8 cellular contexts compared by ENCODE assay signal in the genomic region with DNA sequence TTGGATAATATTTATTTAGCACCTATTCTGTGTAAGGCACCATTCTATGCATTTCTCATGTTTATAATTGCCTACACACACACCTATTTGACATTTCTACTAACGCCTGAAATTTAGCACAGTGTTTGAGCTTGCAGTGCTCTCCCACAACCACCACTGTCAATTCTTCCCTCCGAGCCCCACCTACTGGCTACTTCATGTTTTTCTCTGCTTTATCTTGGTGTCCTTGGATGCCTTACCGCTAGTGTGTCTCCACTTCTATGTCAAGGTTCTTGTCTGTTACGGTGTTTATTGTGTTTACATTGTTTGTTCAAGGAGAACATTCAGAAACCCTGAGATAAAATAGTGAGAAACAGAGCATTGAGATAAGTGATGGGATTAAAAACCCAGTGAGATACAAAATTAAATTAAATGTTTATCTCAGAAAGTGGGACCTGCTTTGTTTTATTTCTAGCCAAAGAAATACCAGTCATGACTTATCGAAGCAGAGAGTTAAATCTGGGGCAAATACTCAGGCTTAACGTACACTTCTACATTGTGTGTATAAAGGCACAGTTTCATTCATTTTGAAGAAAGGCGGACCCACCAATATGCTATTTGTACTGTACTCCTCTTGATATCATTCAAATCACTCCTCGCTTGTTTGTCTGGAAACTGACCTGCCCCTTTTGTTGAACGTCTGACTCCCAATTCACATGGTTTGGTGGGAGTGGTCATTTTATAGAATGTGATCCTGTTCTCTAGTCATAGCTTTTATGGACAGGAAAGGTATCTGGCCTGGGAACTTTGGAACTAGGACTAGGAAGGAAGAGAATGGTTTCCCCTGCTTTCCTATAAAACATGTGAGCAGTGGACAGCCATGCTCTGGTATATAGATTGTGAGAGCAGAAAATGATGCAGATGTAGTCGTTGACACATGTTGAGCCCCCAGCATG. TPM values are rescaled to one million over a fixed set of nuclear protein-coding genes. Genes with fewer than 3 reads are reported as not detected.
DNase-seq lines count a peak whose midpoint lies in the region; ATAC-seq, FAIRE-seq and TF ChIP-seq lines count a peak whose summit lies in the region.

No MANE protein-coding gene starts in this region.

- H3K4me1 Mint-ChIP-seq in mesothelial cell of epicardium = peaks cover 2% of the 10 kb centered on the region
- H3K4me1 Mint-ChIP-seq in activated T-cell treated with anti-CD3 and anti-CD28 coated beads, Interleukin-2, amount 50 U/mL, for 4 hours (ENCODE audit: low read depth) = no peaks in the 10 kb centered on the region
- H3K4me1 Mint-ChIP-seq in stimulated activated naive CD8-positive, alpha-beta T cell treated with anti-CD3 and anti-CD28 coated beads, Interleukin-15, amount 100 ng/mL, for 72 hours = no peaks in the 10 kb centered on the region

- no peak for TF ChIP-seq POLR2A in GM12892 (IDR thresholded peaks at IDR 0.05; ENCODE audit: low read depth, low read length)

- H3K36me3 Mint-ChIP-seq in mesothelial cell of epicardium = no peaks in the 10 kb centered on the region
- no peaks in the 10 kb centered on the region for H3K36me3 Mint-ChIP-seq in activated T-cell treated with anti-CD3 and anti-CD28 coated beads, Interleukin-2, amount 50 U/mL, for 4 hours (ENCODE audit: insufficient read depth)

- peak; percentile 76 for ATAC-seq in HG03060 (IDR thresholded peaks at IDR 0.05; ENCODE audit: low read depth, unreplicated experiment)
- no peak for ATAC-seq in activated T-cell treated with anti-CD3 and anti-CD28 coated beads, Interleukin-2, amount 50 U/mL, for 4 hours
- no peak for ATAC-seq in stimulated activated naive CD8-positive, alpha-beta T cell treated with anti-CD3 and anti-CD28 coated beads, Interleukin-15, amount 100 ng/mL, for 72 hours

- no peak overlapping the region for H3K4me3 Mint-ChIP-seq in mesothelial cell of epicardium
- H3K4me3 Mint-ChIP-seq in activated T-cell treated with anti-CD3 and anti-CD28 coated beads, Interleukin-2, amount 50 U/mL, for 4 hours = no peak overlapping the region
- H3K4me3 Mint-ChIP-seq in stimulated activated naive CD8-positive, alpha-beta T cell treated with anti-CD3 and anti-CD28 coated beads, Interleukin-15, amount 100 ng/mL, for 72 hours = no peak overlapping the region

- peaks cover 22% of the 10 kb centered on the region for H3K27me3 Mint-ChIP-seq in mesothelial cell of epicardium (ENCODE audit: low read depth)
- peaks cover 32% of the 10 kb centered on the region for H3K27me3 Mint-ChIP-seq in activated T-cell treated with anti-CD3 and anti-CD28 coated beads, Interleukin-2, amount 50 U/mL, for 4 hours (ENCODE audit: low read depth)
- peaks cover 71% of the 10 kb centered on the region for H3K27me3 Mint-ChIP-seq in stimulated activated naive CD8-positive, alpha-beta T cell treated with anti-CD3 and anti-CD28 coated beads, Interleukin-15, amount 100 ng/mL, for 72 hours

- TF ChIP-seq CTCF in AG10803 (conservative IDR thresholded peaks at IDR 0.05; ENCODE audit: low read length) = peak; percentile 71
- TF ChIP-seq CTCF in mesothelial cell of epicardium (IDR thresholded peaks at IDR 0.05; ENCODE audit: unreplicated experiment) = peak; percentile 19

- DNase-seq in AG10803 (ENCODE audit: low read depth) (peak; percentile 36), GM12892 (ENCODE audit: insufficient read length) (no peak), NCI-H82 (lab: John Stamatoyannopoulos, UW) (peak; percentile 59), dedifferentiated amniotic fluid mesenchymal stem cell (ENCODE audit: extremely low spot score) (peak; percentile 36), mesothelial cell of epicardium (ENCODE audit: low spot score in 2 of 2, unreplicated experiment in 2 of 2) (no peak)
- DNase-seq in activated T-cell treated with anti-CD3 and anti-CD28 coated beads, Interleukin-2, amount 50 U/mL, for 4 hours = no peak
- no peak for DNase-seq in stimulated activated naive CD8-positive, alpha-beta T cell treated with anti-CD3 and anti-CD28 coated beads, Interleukin-15, amount 100 ng/mL, for 72 hours

- H3K27ac Mint-ChIP-seq in mesothelial cell of epicardium = no peak overlapping the region
- no peak overlapping the region for H3K27ac Mint-ChIP-seq in stimulated activated naive CD8-positive, alpha-beta T cell treated with anti-CD3 and anti-CD28 coated beads, Interleukin-15, amount 100 ng/mL, for 72 hours

- H3K9me3 Mint-ChIP-seq in mesothelial cell of epicardium = no peaks in the 10 kb centered on the region
- no peaks in the 10 kb centered on the region for H3K9me3 Mint-ChIP-seq in activated T-cell treated with anti-CD3 and anti-CD28 coated beads, Interleukin-2, amount 50 U/mL, for 4 hours
- no peaks in the 10 kb centered on the region for H3K9me3 Mint-ChIP-seq in stimulated activated naive CD8-positive, alpha-beta T cell treated with anti-CD3 and anti-CD28 coated beads, Interleukin-15, amount 100 ng/mL, for 72 hours

- no peak overlapping the region for H3K4me3 ChIP-seq in AG10803 (ENCODE audit: low read length)

- peak; percentile 88 for FAIRE-seq in GM12892 (lab: Jason Lieb, UNC)

RNA-seq across cellular contexts. Expression of a gene that starts 39.2 kb away (rescaled TPM):
- polyA plus RNA-seq in GM12892 (2012; ENCODE audit: missing spikeins) = 7.9 TPM
- 23.6 to 25.3 TPM (median 24.7 TPM) in 3 replicates for total RNA-seq in mesothelial cell of epicardium
- total RNA-seq in activated T-cell treated with anti-CD3 and anti-CD28 coated beads, Interleukin-2, amount 50 U/mL, for 4 hours = 10 to 100 TPM; 10.9 to 13.4 (median 11.2) TPM

Comparison
In these comparisons a context has a peak if more than half of its experiments do, and no peak if none do; other contexts are left out.
1. DNase-seq: peak in AG10803 (single experiment), NCI-H82 (single experiment) and dedifferentiated amniotic fluid mesenchymal stem cell (single experiment); none in GM12892 (single experiment), mesothelial cell of epicardium (0 of 2), activated T-cell treated with anti-CD3 and anti-CD28 coated beads, Interleukin-2, amount 50 U/mL, for 4 hours (single experiment) and stimulated activated naive CD8-positive, alpha-beta T cell treated with anti-CD3 and anti-CD28 coated beads, Interleukin-15, amount 100 ng/mL, for 72 hours (0 of 2).